In the genomic region with DNA sequence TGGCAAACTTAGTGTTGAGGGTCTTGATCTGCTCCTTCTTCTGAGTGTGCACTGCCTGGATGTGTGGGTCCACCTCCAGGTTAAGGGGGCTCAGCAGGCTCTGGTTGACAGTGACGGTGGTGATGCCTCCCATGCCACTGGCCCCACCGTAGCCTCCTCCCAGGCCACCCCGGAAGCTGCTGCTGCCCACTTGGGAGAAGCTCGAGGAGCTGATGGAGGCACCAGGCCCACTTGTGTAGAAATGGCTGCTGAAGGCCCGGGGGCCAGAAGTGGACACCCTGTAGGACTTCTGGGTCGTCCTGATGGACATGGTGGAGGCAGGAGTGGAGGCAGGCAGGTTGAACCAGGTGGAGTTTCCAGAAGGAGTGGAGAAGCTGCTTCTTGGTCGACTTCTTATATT, we compare ENCODE assay signal across 6 cellular contexts.
"Had no signal": no experiment of that assay in that cellular context is flagged by ENCODE, and none has a peak within 500 bp of the region (broad histone marks: within the 10 kb centered on the region; RNA-seq: fewer than 3 reads in every experiment).

No MANE protein-coding gene starts in this region.

- H3K4me3 Mint-ChIP-seq: IgD-negative memory B cell had no signal

- DNase-seq: IMR-90, KBM-7, KG1 had no signal

- H3K9me3 Mint-ChIP-seq: IgD-negative memory B cell had no signal

- H3K4me3 ChIP-seq: K562 had no signal

- H3K27ac Mint-ChIP-seq: IgD-negative memory B cell had no signal

- H3K27ac ChIP-seq: HL-60 had no signal

- H3K4me1 Mint-ChIP-seq: IgD-negative memory B cell had no signal
